Comparison of ENCODE assay signal across 9 cellular contexts in genomic region chr17:8753976-8754440, GRCh38. TPM values are rescaled to one million over a fixed set of nuclear protein-coding genes. Genes with fewer than 3 reads are reported as not detected.
A peak's percentile ranks its signal among the peaks of the same experiment; 100 is the strongest.
DNase-seq lines count a peak whose midpoint lies in the region; ATAC-seq and TF ChIP-seq lines count a peak whose summit lies in the region.
"Had no signal": no experiment of that assay in that cellular context is flagged by ENCODE, and none has a peak within 500 bp of the region (broad histone marks: within the 10 kb centered on the region; RNA-seq: fewer than 3 reads in every experiment).

No MANE protein-coding gene starts in this region.

- H3K14ac ChIP-seq in neuronal stem cell (ENCODE audit: low read length): no peak overlapping the region

- no peak overlapping the region for H3K4me2 ChIP-seq in neural progenitor cell
- H3K4me2 ChIP-seq in neuronal stem cell (ENCODE audit: insufficient read depth, low read length, poor library complexity, severe bottlenecking): no peak overlapping the region

- H3K36me3 Mint-ChIP-seq in neural progenitor cell: no peaks in the 10 kb centered on the region

- H3K27ac Mint-ChIP-seq in neural progenitor cell: no peak overlapping the region
- H3K27ac Mint-ChIP-seq: stimulated activated naive CD8-positive, alpha-beta T cell treated with anti-CD3 and anti-CD28 coated beads, Interleukin-15, Interleukin-2, amounts not matched to agents 100 ng/mL and 50 ng/mL, for 24 hours had no signal

- H3K27ac ChIP-seq in brain microvascular endothelial cell: no peak overlapping the region
- H3K27ac ChIP-seq in neural progenitor cell: no peak overlapping the region
- no peak overlapping the region for H3K27ac ChIP-seq in neuronal stem cell (replicated peaks; ENCODE audit: low read length)

- H4K8ac ChIP-seq in neuronal stem cell (ENCODE audit: low read depth, low read length): no peak overlapping the region

- no peaks in the 10 kb centered on the region for H3K9me3 ChIP-seq in neural progenitor cell (ENCODE audit: low read depth)
- H3K9me3 ChIP-seq in neuronal stem cell (replicated peaks in 1 of 2; ENCODE audit: control insufficient read depth in 2 of 2, insufficient read depth in 1 of 2, low read depth in 1 of 2, low read length in 2 of 2): no peaks in the 10 kb centered on the region

- no peak overlapping the region for H2AK5ac ChIP-seq in neuronal stem cell (ENCODE audit: low read depth, low read length)

- H2BK15ac ChIP-seq in neuronal stem cell (ENCODE audit: low read length): no peak overlapping the region

- ATAC-seq in GM21528 (IDR thresholded peaks at IDR 0.05; ENCODE audit: low FRiP score, unreplicated experiment) (no peak), GM21381 (IDR thresholded peaks at IDR 0.05; ENCODE audit: unreplicated experiment) (no peak)

- H4K20me1 ChIP-seq in neural progenitor cell (ENCODE audit: low read depth): no peaks in the 10 kb centered on the region

- H3K18ac ChIP-seq in neuronal stem cell (ENCODE audit: low read length): no peak overlapping the region

- WGBS in neuronal stem cell (ENCODE audit: extremely low coverage in 2 of 2, insufficient read length in 2 of 2, insufficient replicate concordance in 1 of 2), 2 donors: no CpG with 5 or more reads among the region's 1 CpG

- no peak overlapping the region for H3K23ac ChIP-seq in neuronal stem cell (ENCODE audit: low read depth, low read length, poor library complexity)

- H3K4me1 Mint-ChIP-seq in neural progenitor cell: no peaks in the 10 kb centered on the region

- H3K79me2 ChIP-seq in neural progenitor cell (ENCODE audit: low read depth): no peaks in the 10 kb centered on the region

- no peaks in the 10 kb centered on the region for H3F3A ChIP-seq in neural progenitor cell (ENCODE audit: low read depth)

- H3K4ac ChIP-seq in neuronal stem cell (ENCODE audit: low read length): no peak overlapping the region

- H3K27me3 ChIP-seq in brain microvascular endothelial cell (replicated peaks) (no peaks in the 10 kb centered on the region), neural progenitor cell (no peaks in the 10 kb centered on the region), neuronal stem cell (ENCODE audit: control insufficient read depth in 3 of 3, insufficient read depth in 3 of 3, low read depth in 1 of 3, low read length in 3 of 3) (peaks cover 0 to 20% (median 0%) of the 10 kb centered on the region in 3 experiments)

- H3K9ac ChIP-seq in neural progenitor cell (no peak overlapping the region), neuronal stem cell (ENCODE audit: low read depth, low read length, poor library complexity) (no peak overlapping the region)

- no peak overlapping the region for H4K91ac ChIP-seq in neuronal stem cell (ENCODE audit: low read depth, low read length, poor library complexity)

- H3K4me3 Mint-ChIP-seq in neural progenitor cell: no peak overlapping the region
- H3K4me3 Mint-ChIP-seq: stimulated activated naive CD8-positive, alpha-beta T cell treated with anti-CD3 and anti-CD28 coated beads, Interleukin-15, Interleukin-2, amounts not matched to agents 100 ng/mL and 50 ng/mL, for 24 hours had no signal

- peaks cover 4% of the 10 kb centered on the region for H3K27me3 Mint-ChIP-seq in neural progenitor cell (ENCODE audit: insufficient read depth, low read depth)
- H3K27me3 Mint-ChIP-seq: stimulated activated naive CD8-positive, alpha-beta T cell treated with anti-CD3 and anti-CD28 coated beads, Interleukin-15, Interleukin-2, amounts not matched to agents 100 ng/mL and 50 ng/mL, for 24 hours had no signal

- no peak overlapping the region for H2BK5ac ChIP-seq in neuronal stem cell (ENCODE audit: low read length)

- H3K36me3 ChIP-seq in brain microvascular endothelial cell (replicated peaks) (no peaks in the 10 kb centered on the region), neural progenitor cell (no peaks in the 10 kb centered on the region), neuronal stem cell (replicated peaks in 1 of 2; ENCODE audit: control insufficient read depth in 2 of 2, insufficient read depth in 2 of 2, low read length in 2 of 2) (no peaks in the 10 kb centered on the region)

- peaks cover 2% of the 10 kb centered on the region for H3K9me3 Mint-ChIP-seq in neural progenitor cell
- H3K9me3 Mint-ChIP-seq: stimulated activated naive CD8-positive, alpha-beta T cell treated with anti-CD3 and anti-CD28 coated beads, Interleukin-15, Interleukin-2, amounts not matched to agents 100 ng/mL and 50 ng/mL, for 24 hours had no signal

- DNase-seq in M059J (ENCODE audit: low read depth) (peak; percentile 18), brain microvascular endothelial cell (peak; percentile 22), neural progenitor cell (ENCODE audit: low spot score) (no peak), neuronal stem cell (ENCODE audit: low spot score) (no peak)
- no peak for DNase-seq in stimulated activated CD4-positive, alpha-beta T cell treated with anti-CD3 and anti-CD28 coated beads, Interleukin-4, amount 100 ng/mL, for 4 hours

- H2AFZ ChIP-seq in neural progenitor cell (replicated peaks): no peak overlapping the region
- H2AFZ ChIP-seq in neuronal stem cell (ENCODE audit: low read length): no peak overlapping the region

- no peak overlapping the region for H3K4me3 ChIP-seq in brain microvascular endothelial cell (ENCODE audit: low read depth, low read length)
- H3K4me3 ChIP-seq in neural progenitor cell: no peak overlapping the region
- no peak overlapping the region for H3K4me3 ChIP-seq in neuronal stem cell (ENCODE audit: low read length in 2 of 2)

- no peaks in the 10 kb centered on the region for H3K4me1 ChIP-seq in neural progenitor cell
- no peaks in the 10 kb centered on the region for H3K4me1 ChIP-seq in neuronal stem cell (ENCODE audit: control insufficient read depth in 2 of 2, insufficient read depth in 1 of 2, low read depth in 1 of 2, low read length in 2 of 2)

- no peaks in the 10 kb centered on the region for H3K79me1 ChIP-seq in neuronal stem cell (ENCODE audit: low read depth, low read length)

- in situ Hi-C loops in brain microvascular endothelial cell (cut with HindIII; ENCODE audit: low pct_ligation_motif_present, low sequenced_read_pairs): no loop called here

- no peak overlapping the region for H2BK120ac ChIP-seq in neuronal stem cell (ENCODE audit: low read depth, low read length)

- TF ChIP-seq CTCF in GM12873 (IDR thresholded peaks at IDR 0.05; ENCODE audit: insufficient read depth, low read depth, low read length, missing control alignments) (peak; percentile 60), brain microvascular endothelial cell (IDR thresholded peaks at IDR 0.05; ENCODE audit: low read depth, low read length, missing control alignments) (peak; percentile 53), neural progenitor cell (IDR thresholded peaks at IDR 0.05) (peak; percentile 45)

- no peak overlapping the region for H2BK12ac ChIP-seq in neuronal stem cell (ENCODE audit: low read length)

RNA-seq across cellular contexts. Expression of gene SPDYE4, which starts 4.3 kb away (rescaled TPM):
- not detected in 2 replicates for total RNA-seq in M059J (2014; rRNA removed; shearing (Covaris generic))
- total RNA-seq in neural progenitor cell (ENCODE audit: low replicate concordance): not detected in 2 replicates
- polyA plus RNA-seq in neuronal stem cell (2013, experiment 1 of 2): not detected
- polyA plus RNA-seq in neuronal stem cell (2013, experiment 2 of 2): not detected

RNA-seq across cellular contexts. Expression of gene CCDC42, which starts 9.4 kb away (rescaled TPM):
- not detected in 2 replicates for total RNA-seq in M059J (2014; rRNA removed; shearing (Covaris generic))
- total RNA-seq in neural progenitor cell (ENCODE audit: low replicate concordance): not detected in 2 replicates
- polyA plus RNA-seq in neuronal stem cell (2013, experiment 1 of 2): not detected
- 0.03 TPM for polyA plus RNA-seq in neuronal stem cell (2013, experiment 2 of 2)

RNA-seq across cellular contexts. Expression of gene MFSD6L, which starts 45.2 kb away (rescaled TPM):
- total RNA-seq in M059J (2014; rRNA removed; shearing (Covaris generic)): not detected in 2 replicates
- total RNA-seq in neural progenitor cell (ENCODE audit: low replicate concordance): not detected in 2 replicates
- polyA plus RNA-seq in neuronal stem cell (2013, experiment 1 of 2): not detected
- not detected for polyA plus RNA-seq in neuronal stem cell (2013, experiment 2 of 2)

Comparison
In these comparisons a context has a peak if more than half of its experiments do, and no peak if none do; other contexts are left out.
1. DNase-seq: peak in M059J (single experiment) and brain microvascular endothelial cell (single experiment); none in neural progenitor cell (single experiment), neuronal stem cell (single experiment) and stimulated activated CD4-positive, alpha-beta T cell treated with anti-CD3 and anti-CD28 coated beads, Interleukin-4, amount 100 ng/mL, for 4 hours (0 of 2).
2. Peak in every context shown above with its lines, with median percentiles within 50 percentile points of each other: CTCF ChIP-seq.